ENCODE assay signal across 8 cellular contexts in genomic region chr12:120438495-120439198, GRCh38. TPM values are rescaled to one million over a fixed set of nuclear protein-coding genes. Genes with fewer than 3 reads are reported as not detected.
DNase-seq lines count a peak whose midpoint lies in the region; ATAC-seq and TF ChIP-seq lines count a peak whose summit lies in the region.

No MANE protein-coding gene starts in this region.

- H3K9me3 ChIP-seq in mucosa of descending colon: no peaks in the 10 kb centered on the region

- H3K27ac ChIP-seq in C4-2B: peak overlapping the region; percentile 92

- intact Hi-C loops in mucosa of descending colon (cut with DNase I, micrococcal nuclease): no loop called here

- no peaks in the 10 kb centered on the region for H3K36me3 ChIP-seq in mucosa of descending colon (ENCODE audit: low read depth)

- peaks cover 17% of the 10 kb centered on the region for H3K4me1 ChIP-seq in mucosa of descending colon (ENCODE audit: low read depth)

- H3K4me3 ChIP-seq in cardiac fibroblast (replicated peaks in 1 of 2; ENCODE audit: low read depth in 2 of 2, low read length in 2 of 2) (peak overlapping the region; percentile 81 to 89), mucosa of descending colon (peak overlapping the region; percentile 71)

- no peak for TF ChIP-seq CTCF in C4-2B (conservative IDR thresholded peaks at IDR 0.05)
- TF ChIP-seq CTCF in cardiac fibroblast (IDR thresholded peaks at IDR 0.05; ENCODE audit: low read depth, low read length): no peak
- TF ChIP-seq CTCF in mucosa of descending colon (IDR thresholded peaks at IDR 0.05): no peak

- DNase-seq in cardiac fibroblast (ENCODE audit: low read depth in 2 of 2) (no peak), mucosa of descending colon (no peak), NCI-H1436 (lab: John Stamatoyannopoulos, UW) (no peak)
- no peak for DNase-seq in stimulated activated CD4-positive, alpha-beta T cell treated with anti-CD3 and anti-CD28 coated beads, Interleukin-1b, Interleukin-23, amount 100 ng/mL, for 48 hours
- no peak for DNase-seq in activated CD8-positive, alpha-beta memory T cell treated with anti-CD3 and anti-CD28 coated beads for 24 hours

- ATAC-seq in HG03520 (IDR thresholded peaks at IDR 0.05; ENCODE audit: unreplicated experiment) (peak; percentile 2), mucosa of descending colon (peak; percentile 15), GM19395 (IDR thresholded peaks at IDR 0.05; ENCODE audit: unreplicated experiment) (no peak)

RNA-seq across cellular contexts. Expression of gene COX6A1, which starts 0.7 kb away (rescaled TPM):
- total RNA-seq in mucosa of descending colon: 100 to 1,000 TPM; 509 to 899 (median 865) TPM

RNA-seq across cellular contexts. Expression of gene TRIAP1, which starts 7.5 kb away (rescaled TPM):
- 10 to 100 TPM; 14.9 to 16.7 (median 16.3) TPM for total RNA-seq in mucosa of descending colon

RNA-seq across cellular contexts. Expression of gene GATC, which starts 7.6 kb away (rescaled TPM):
- 10 to 100 TPM; 20.6 to 29.5 (median 26.8) TPM for total RNA-seq in mucosa of descending colon

RNA-seq across cellular contexts. Expression of gene SRSF9, which starts 30.9 kb away (rescaled TPM):
- total RNA-seq in mucosa of descending colon: 100 to 1,000 TPM; 117 to 140 (median 139) TPM

RNA-seq across cellular contexts. Expression of gene DYNLL1, which starts 57.3 kb away (rescaled TPM):
- 100 to 1,000 TPM; 309 to 343 (median 309) TPM for total RNA-seq in mucosa of descending colon
